16 cellular contexts compared by ENCODE assay signal in the genomic region with DNA sequence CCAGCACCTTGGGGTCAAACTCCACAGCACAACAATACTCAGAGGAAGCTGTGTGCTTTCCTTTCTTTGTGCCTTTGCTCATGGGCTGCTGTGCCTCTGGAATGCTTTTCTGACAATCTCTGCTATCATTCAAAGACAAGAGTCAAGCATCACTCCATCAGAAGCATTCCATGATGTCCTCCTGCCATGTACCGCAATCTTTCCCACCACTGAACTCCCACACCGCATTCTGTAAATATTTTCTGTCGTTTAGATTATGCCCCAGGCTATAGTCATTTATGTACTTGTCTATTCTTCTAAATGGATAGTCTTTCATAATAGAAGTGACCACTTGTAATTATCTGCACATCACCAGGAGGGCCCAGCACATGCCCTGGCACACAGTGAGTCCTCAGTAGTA.
"Had no signal": no experiment of that assay in that cellular context is flagged by ENCODE, and none has a peak within 500 bp of the region (broad histone marks: within the 10 kb centered on the region; RNA-seq: fewer than 3 reads in every experiment).

No MANE protein-coding gene starts in this region.

- DNase-seq: activated CD4-positive, alpha-beta T cell treated with anti-CD3 and anti-CD28 coated beads, Interleukin-2, amount 10 ng/mL, durations not matched to agents 24 days and 14 days; activated CD4-positive, alpha-beta T cell treated with anti-CD3 and anti-CD28 coated beads, Interleukin-2, amount 50 U/mL, for 48 hours; activated CD8-positive, alpha-beta memory T cell treated with anti-CD3 and anti-CD28 coated beads, Interleukin-2, amount 10 ng/mL, durations not matched to agents 7 days and 5 days; activated effector memory CD4-positive, alpha-beta T cell treated with anti-CD3 and anti-CD28 coated beads, Interleukin-2, amount 50 U/mL, for 16 hours; activated naive CD4-positive, alpha-beta T cell treated with Interleukin-2 at 50 U/mL for 16 hours; activated T-cell treated with anti-CD3 and anti-CD28 coated beads, Interleukin-2, amount 50 U/mL, for 4 hours; amygdala; MM.1S; NCI-H1105; NCI-H1694; NCI-H2029; NCI-H2107; NCI-H524; NCI-H82; Peyer's patch; SHP77 treated with DMSO at 0.1 percent for 48 hours had no signal
